ENCODE assay signal across 24 cellular contexts in the genomic region with DNA sequence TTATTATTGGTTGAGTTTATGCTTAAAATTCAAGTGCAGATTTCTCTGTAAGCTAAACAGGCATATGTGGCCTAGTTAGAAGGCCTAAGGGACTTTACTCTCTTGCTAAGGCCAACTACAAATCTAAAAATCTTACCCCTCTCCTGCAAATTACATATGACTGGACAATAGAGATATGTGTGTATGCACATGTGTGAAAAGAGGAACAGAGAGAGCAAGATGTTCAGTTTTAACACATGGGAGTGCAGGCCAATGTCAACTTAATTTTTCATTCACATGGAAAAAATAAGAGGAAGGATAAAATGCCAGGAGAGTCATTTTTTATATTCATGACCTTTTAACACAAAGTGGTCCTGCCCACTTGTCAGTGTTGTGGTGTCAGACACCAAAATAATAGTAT.
"Had no signal": no experiment of that assay in that cellular context is flagged by ENCODE, and none has a peak within 500 bp of the region (broad histone marks: within the 10 kb centered on the region; RNA-seq: fewer than 3 reads in every experiment).

No MANE protein-coding gene starts in this region.

- H3K9me3 Mint-ChIP-seq: natural killer cell; nephron; neural progenitor cell; stimulated activated effector memory CD8-positive, alpha-beta T cell treated with anti-CD3 and anti-CD28 coated beads, Interleukin-12 subunit alpha, Interleukin-12 subunit beta, amount 100 ng/mL, for 72 hours; stimulated activated naive CD8-positive, alpha-beta T cell treated with anti-CD3 and anti-CD28 coated beads, Interleukin-15, amount 100 ng/mL, for 72 hours had no signal

- H3K36me3 Mint-ChIP-seq: natural killer cell; neural progenitor cell; stimulated activated effector memory CD8-positive, alpha-beta T cell treated with anti-CD3 and anti-CD28 coated beads, Interleukin-12 subunit alpha, Interleukin-12 subunit beta, amount 100 ng/mL, for 72 hours had no signal

- DNase-seq: natural killer cell; occipital lobe; ovary; posterior cingulate gyrus; psoas muscle; right cardiac atrium; right lobe of liver; sigmoid colon; small intestine; stimulated activated CD4-positive, alpha-beta T cell treated with anti-CD3 and anti-CD28 coated beads, Interleukin-15, amount 100 ng/mL, for 24 hours; stimulated activated CD4-positive, alpha-beta T cell treated with anti-CD3 and anti-CD28 coated beads, Interleukin-2, amount 100 ng/mL, for 24 hours; stimulated activated CD4-positive, alpha-beta T cell treated with anti-CD3 and anti-CD28 coated beads, Interleukin-2, amount 100 ng/mL, for 48 hours; stimulated activated CD4-positive, alpha-beta T cell treated with anti-CD3 and anti-CD28 coated beads, Interleukin-4, amount 100 ng/mL, for 24 hours; stimulated activated naive CD4-positive, alpha-beta T cell; stimulated activated naive CD8-positive, alpha-beta T cell treated with anti-CD3 and anti-CD28 coated beads, Interleukin-15, amount 100 ng/mL, for 72 hours; stimulated activated naive CD8-positive, alpha-beta T cell treated with anti-CD3 and anti-CD28 coated beads, Interleukin-15, Interleukin-2, amounts not matched to agents 100 U/mL and 50 U/mL, for 24 hours; substantia nigra; thyroid gland; trophoblast cell; upper lobe of left lung had no signal

- H3K4me1 Mint-ChIP-seq: natural killer cell; nephron; neural progenitor cell; stimulated activated effector memory CD8-positive, alpha-beta T cell treated with anti-CD3 and anti-CD28 coated beads, Interleukin-12 subunit alpha, Interleukin-12 subunit beta, amount 100 ng/mL, for 72 hours; stimulated activated naive CD8-positive, alpha-beta T cell treated with anti-CD3 and anti-CD28 coated beads, Interleukin-15, amount 100 ng/mL, for 72 hours had no signal

- ATAC-seq: natural killer cell; psoas muscle; right cardiac atrium; right lobe of liver; stimulated activated effector memory CD8-positive, alpha-beta T cell treated with anti-CD3 and anti-CD28 coated beads, Interleukin-12 subunit alpha, Interleukin-12 subunit beta, amount 100 ng/mL, for 72 hours; stimulated activated naive CD8-positive, alpha-beta T cell treated with anti-CD3 and anti-CD28 coated beads, Interleukin-15, amount 100 ng/mL, for 72 hours; stimulated activated naive CD8-positive, alpha-beta T cell treated with anti-CD3 and anti-CD28 coated beads, Interleukin-15, Interleukin-2, amounts not matched to agents 100 U/mL and 50 U/mL, for 24 hours had no signal

- H3K27ac Mint-ChIP-seq: natural killer cell; nephron; neural progenitor cell; progenitor cell of endocrine pancreas; stimulated activated effector memory CD8-positive, alpha-beta T cell treated with anti-CD3 and anti-CD28 coated beads, Interleukin-12 subunit alpha, Interleukin-12 subunit beta, amount 100 ng/mL, for 72 hours; stimulated activated naive CD8-positive, alpha-beta T cell treated with anti-CD3 and anti-CD28 coated beads, Interleukin-15, amount 100 ng/mL, for 72 hours had no signal

- H3K27me3 Mint-ChIP-seq: progenitor cell of endocrine pancreas had no signal

- H3K4me3 Mint-ChIP-seq: natural killer cell; nephron; neural progenitor cell; stimulated activated effector memory CD8-positive, alpha-beta T cell treated with anti-CD3 and anti-CD28 coated beads, Interleukin-12 subunit alpha, Interleukin-12 subunit beta, amount 100 ng/mL, for 72 hours; stimulated activated naive CD8-positive, alpha-beta T cell treated with anti-CD3 and anti-CD28 coated beads, Interleukin-15, amount 100 ng/mL, for 72 hours had no signal
